ENCODE assay signal across 1 cellular context in the genomic region with DNA sequence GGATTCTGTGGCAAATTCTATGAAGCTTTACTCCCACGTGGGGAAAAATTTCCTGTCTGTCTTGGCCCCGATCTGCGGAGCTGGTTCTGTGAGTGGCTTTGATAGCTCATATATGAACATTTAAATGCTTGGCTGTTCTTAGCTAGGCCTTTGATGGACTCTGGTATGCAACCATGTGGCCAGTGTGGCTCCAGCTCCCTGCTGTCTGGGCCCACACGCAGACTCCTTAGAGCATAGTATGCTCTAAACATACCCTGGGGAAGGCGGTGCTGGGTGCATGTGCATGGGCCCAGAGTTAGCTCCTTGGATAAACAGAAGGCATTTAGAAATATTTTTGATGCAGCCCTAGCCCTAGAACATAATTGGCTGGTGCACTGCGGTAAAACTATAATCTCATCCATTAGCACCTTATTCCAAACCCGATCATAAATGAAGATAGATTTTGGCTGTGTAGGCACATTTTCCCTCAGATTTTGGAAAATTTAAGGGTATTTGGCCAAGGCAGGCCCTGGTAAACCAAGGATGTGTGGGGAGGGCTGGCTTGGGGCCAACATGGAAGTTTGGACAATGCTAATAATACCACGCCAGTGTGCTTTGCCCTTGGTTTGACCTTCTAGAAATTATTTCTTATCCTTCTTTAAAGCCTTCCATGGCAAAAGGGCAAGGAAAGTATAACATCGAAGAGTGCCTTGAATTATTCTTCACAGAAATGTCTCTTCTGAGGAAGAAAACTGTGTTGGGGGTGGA.
TF ChIP-seq lines count a peak whose summit lies in the region.

No MANE protein-coding gene starts in this region.

TF ChIP-seq in HepG2, 621 proteins besides CTCF, POLR2A, EP300 and RAD21 (continued from another document):
- TF ChIP-seq, protein P1, sequence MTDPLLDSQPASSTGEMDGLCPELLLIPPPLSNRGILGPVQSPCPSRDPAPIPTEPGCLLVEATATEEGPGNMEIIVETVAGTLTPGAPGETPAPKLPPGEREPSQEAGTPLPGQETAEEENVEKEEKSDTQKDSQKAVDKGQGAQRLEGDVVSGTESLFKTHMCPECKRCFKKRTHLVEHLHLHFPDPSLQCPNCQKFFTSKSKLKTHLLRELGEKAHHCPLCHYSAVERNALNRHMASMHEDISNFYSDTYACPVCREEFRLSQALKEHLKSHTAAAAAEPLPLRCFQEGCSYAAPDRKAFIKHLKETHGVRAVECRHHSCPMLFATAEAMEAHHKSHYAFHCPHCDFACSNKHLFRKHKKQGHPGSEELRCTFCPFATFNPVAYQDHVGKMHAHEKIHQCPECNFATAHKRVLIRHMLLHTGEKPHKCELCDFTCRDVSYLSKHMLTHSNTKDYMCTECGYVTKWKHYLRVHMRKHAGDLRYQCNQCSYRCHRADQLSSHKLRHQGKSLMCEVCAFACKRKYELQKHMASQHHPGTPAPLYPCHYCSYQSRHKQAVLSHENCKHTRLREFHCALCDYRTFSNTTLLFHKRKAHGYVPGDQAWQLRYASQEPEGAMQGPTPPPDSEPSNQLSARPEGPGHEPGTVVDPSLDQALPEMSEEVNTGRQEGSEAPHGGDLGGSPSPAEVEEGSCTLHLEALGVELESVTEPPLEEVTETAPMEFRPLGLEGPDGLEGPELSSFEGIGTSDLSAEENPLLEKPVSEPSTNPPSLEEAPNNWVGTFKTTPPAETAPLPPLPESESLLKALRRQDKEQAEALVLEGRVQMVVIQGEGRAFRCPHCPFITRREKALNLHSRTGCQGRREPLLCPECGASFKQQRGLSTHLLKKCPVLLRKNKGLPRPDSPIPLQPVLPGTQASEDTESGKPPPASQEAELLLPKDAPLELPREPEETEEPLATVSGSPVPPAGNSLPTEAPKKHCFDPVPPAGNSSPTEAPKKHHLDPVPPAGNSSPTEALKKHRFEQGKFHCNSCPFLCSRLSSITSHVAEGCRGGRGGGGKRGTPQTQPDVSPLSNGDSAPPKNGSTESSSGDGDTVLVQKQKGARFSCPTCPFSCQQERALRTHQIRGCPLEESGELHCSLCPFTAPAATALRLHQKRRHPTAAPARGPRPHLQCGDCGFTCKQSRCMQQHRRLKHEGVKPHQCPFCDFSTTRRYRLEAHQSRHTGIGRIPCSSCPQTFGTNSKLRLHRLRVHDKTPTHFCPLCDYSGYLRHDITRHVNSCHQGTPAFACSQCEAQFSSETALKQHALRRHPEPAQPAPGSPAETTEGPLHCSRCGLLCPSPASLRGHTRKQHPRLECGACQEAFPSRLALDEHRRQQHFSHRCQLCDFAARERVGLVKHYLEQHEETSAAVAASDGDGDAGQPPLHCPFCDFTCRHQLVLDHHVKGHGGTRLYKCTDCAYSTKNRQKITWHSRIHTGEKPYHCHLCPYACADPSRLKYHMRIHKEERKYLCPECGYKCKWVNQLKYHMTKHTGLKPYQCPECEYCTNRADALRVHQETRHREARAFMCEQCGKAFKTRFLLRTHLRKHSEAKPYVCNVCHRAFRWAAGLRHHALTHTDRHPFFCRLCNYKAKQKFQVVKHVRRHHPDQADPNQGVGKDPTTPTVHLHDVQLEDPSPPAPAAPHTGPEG (CRISPR knock-in tag; IDR thresholded peaks at IDR 0.05) = no peak
- no peak for TF ChIP-seq ZNF225 (CRISPR knock-in tag; IDR thresholded peaks at IDR 0.05)
- no peak for TF ChIP-seq CBX5 (CRISPR knock-in tag; IDR thresholded peaks at IDR 0.05; ENCODE audit: borderline replicate concordance)
- no peak for TF ChIP-seq IRX3 (CRISPR knock-in tag; IDR thresholded peaks at IDR 0.05; ENCODE audit: borderline replicate concordance, low read depth)
- TF ChIP-seq GATAD1 (CRISPR knock-in tag; IDR thresholded peaks at IDR 0.05) = no peak
- no peak for TF ChIP-seq ZNF713 (CRISPR knock-in tag; IDR thresholded peaks at IDR 0.05)
- no peak for TF ChIP-seq ZNF678 (CRISPR knock-in tag; IDR thresholded peaks at IDR 0.05)
- no peak for TF ChIP-seq ZNF224 (CRISPR knock-in tag; IDR thresholded peaks at IDR 0.05)
TF ChIP-seq in HepG2: peak in this region for 0.
